Comparison of ENCODE assay signal across 7 cellular contexts in the genomic region with DNA sequence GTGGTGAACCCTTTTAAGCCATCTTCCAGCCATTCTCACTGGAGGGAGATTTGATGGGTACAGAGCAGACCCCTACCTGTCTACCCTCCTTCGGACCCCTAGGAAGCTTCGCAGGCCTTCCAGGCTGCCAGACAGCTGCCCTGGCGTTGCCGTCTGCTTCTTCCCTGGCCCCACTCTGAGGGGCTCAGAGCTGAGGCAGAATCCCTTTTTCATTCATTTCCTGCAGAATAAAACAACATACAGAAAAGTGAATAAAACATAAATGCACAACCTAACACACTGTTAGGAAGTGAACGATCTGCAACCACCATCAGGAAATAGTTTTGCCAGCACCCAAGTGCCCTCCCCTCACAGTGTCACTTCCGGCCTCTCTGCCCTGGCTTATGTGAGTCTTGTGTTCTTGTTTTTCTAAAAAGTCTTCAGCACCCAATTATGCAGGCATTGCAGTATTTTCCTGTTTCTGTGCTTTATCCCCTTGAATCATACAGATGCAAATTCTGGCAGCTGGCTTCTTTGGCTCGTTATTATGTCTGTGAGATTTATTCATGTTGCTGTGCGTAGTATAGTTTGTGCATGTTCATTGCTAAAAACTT. TPM values are rescaled to one million over a fixed set of nuclear protein-coding genes. Genes with fewer than 3 reads are reported as not detected.
DNase-seq lines count a peak whose midpoint lies in the region; ATAC-seq, FAIRE-seq and TF ChIP-seq lines count a peak whose summit lies in the region.

No MANE protein-coding gene starts in this region.

- H3K27ac ChIP-seq in fibroblast of lung (ENCODE audit: insufficient read depth, low read length) (peak overlapping the region; percentile 43), pancreas (peak overlapping the region in 1 of 4 donors; percentile 28), urinary bladder (ENCODE audit: low read depth) (peak overlapping the region; percentile 11)

- H4K20me1 ChIP-seq in fibroblast of lung (ENCODE audit: control insufficient read depth, extremely low read depth, insufficient read depth, low read length) = no peaks in the 10 kb centered on the region

- in situ Hi-C loops in GM13976 (cut with MboI; ENCODE audit: low sequenced_read_pairs, unreplicated experiment) = no loop called here

- H3K4me3 ChIP-seq in fibroblast of lung (replicated peaks in 1 of 4; ENCODE audit: control extremely low read depth in 1 of 4, insufficient read depth in 1 of 4, low read depth in 3 of 4, low read length in 4 of 4) = peak overlapping the region in 2 of 4 experiments; percentile 5 to 37
- H3K4me3 ChIP-seq in pancreas = no peak overlapping the region
- no peak overlapping the region for H3K4me3 ChIP-seq in urinary bladder (ENCODE audit: low read depth, low read length)

- peaks cover 1% of the 10 kb centered on the region for H3K79me2 ChIP-seq in fibroblast of lung (ENCODE audit: control insufficient read depth, insufficient read depth, low read length)

- no peaks in the 10 kb centered on the region for H3K9me3 ChIP-seq in fibroblast of lung (ENCODE audit: control insufficient read depth, insufficient read depth, low read depth, low read length)
- H3K9me3 ChIP-seq in pancreas = no peaks in the 10 kb centered on the region

- intact Hi-C loops in pancreas (cut with DNase I) = no loop called here

- WGBS in pancreas, 2 donors = 67 to 69% methylated on average over 8 of the region's 8 CpGs
- 39% methylated on average over 8 of the region's 8 CpGs for WGBS in urinary bladder

- H2AFZ ChIP-seq in fibroblast of lung (ENCODE audit: low read length) = peak overlapping the region; percentile 63

- H3K27me3 ChIP-seq in fibroblast of lung (ENCODE audit: control insufficient read depth, insufficient read depth, low read length) (no peaks in the 10 kb centered on the region), pancreas (no peaks in the 10 kb centered on the region)

- H3K4me1 ChIP-seq in fibroblast of lung (ENCODE audit: control insufficient read depth, extremely low read depth, insufficient read depth, low read length) (peaks cover 9% of the 10 kb centered on the region), pancreas (peaks cover 0 to 10% (median 5%) of the 10 kb centered on the region in 3 donors), urinary bladder (ENCODE audit: insufficient read depth) (peaks cover 2% of the 10 kb centered on the region)

- TF ChIP-seq CTCF in fibroblast of lung (conservative IDR thresholded peaks at IDR 0.05 in 1 of 2, IDR thresholded peaks at IDR 0.05 in 1 of 2; ENCODE audit: low read depth in 1 of 2, low read length in 2 of 2) (no peak), pancreas (IDR thresholded peaks at IDR 0.05) (no peak), GM13976 (IDR thresholded peaks at IDR 0.05; ENCODE audit: borderline replicate concordance, control extremely low read depth, extremely low read depth, insufficient read depth, missing control alignments) (no peak)

- ATAC-seq in pancreas = peak in 3 of 4 donors; percentile 30 to 68 (median 53)

- H3K4me2 ChIP-seq in fibroblast of lung (ENCODE audit: extremely low read depth, insufficient read depth, low read length) = peak overlapping the region; percentile 75

- no peak overlapping the region for H3K9ac ChIP-seq in fibroblast of lung (ENCODE audit: insufficient read depth, low read length)

- peaks cover 10% of the 10 kb centered on the region for H3K36me3 ChIP-seq in fibroblast of lung (ENCODE audit: control insufficient read depth, insufficient read depth, low read length)
- peaks cover 0 to 7% (median 3%) of the 10 kb centered on the region in 3 donors for H3K36me3 ChIP-seq in pancreas
- no peaks in the 10 kb centered on the region for H3K36me3 ChIP-seq in urinary bladder (ENCODE audit: insufficient read depth)

- FAIRE-seq in pancreas (lab: Jason Lieb, UNC) (no peak), urothelium cell line (lab: Jason Lieb, UNC) (no peak)

- peak; percentile 85 for DNase-seq in MV-4-11 (lab: John Stamatoyannopoulos, UW)
- peak; percentile 69 for DNase-seq in activated CD8-positive, alpha-beta memory T cell treated with anti-CD3 and anti-CD28 coated beads, Interleukin-2, amount 50 U/mL, for 4 hours
- DNase-seq in fibroblast of lung (ENCODE audit: low read depth in 2 of 2) = peak; percentile 37 to 59
- peak in 1 of 6 donors; percentile 1 for DNase-seq in pancreas
- DNase-seq in urothelium cell line (ENCODE audit: low spot score) = no peak
- no peak for DNase-seq in GM13976 (ENCODE audit: low spot score)

RNA-seq across cellular contexts. Expression of gene ADD1, which starts 5.6 kb away (rescaled TPM):
- total RNA-seq in fibroblast of lung (123 and 164 TPM in 2 replicates), pancreas (100 to 1,000 TPM in 1 of 6 donors, 10 to 100 TPM in 5; 70.9 to 160 (median 86.2) TPM), urinary bladder (224 TPM)
- polyA plus RNA-seq in fibroblast of lung (171 and 211 TPM in 2 replicates), pancreas (100 to 1,000 TPM; 158 to 160 TPM), urinary bladder (277 TPM)
- 273 and 299 TPM in 2 replicates for polyA plus RNA-seq in fibroblast of lung (2012)
- 212 and 237 TPM in 2 replicates for polyA minus RNA-seq in fibroblast of lung (ENCODE audit: low replicate concordance)

RNA-seq across cellular contexts. Expression of gene SH3BP2, which starts 45.1 kb away (rescaled TPM):
- 8.6 and 9.5 TPM in 2 replicates for total RNA-seq in fibroblast of lung
- 10.0 and 14.1 TPM in 2 replicates for polyA plus RNA-seq in fibroblast of lung
- 9.9 and 13.4 TPM in 2 replicates for polyA plus RNA-seq in fibroblast of lung (2012)
- 46.6 and 98.6 TPM in 2 replicates for polyA minus RNA-seq in fibroblast of lung (ENCODE audit: low replicate concordance)
- 10 to 100 TPM; 12.3 to 54.6 (median 27.0) TPM for total RNA-seq in pancreas
- polyA plus RNA-seq in pancreas = 10 to 100 TPM; 16.2 to 56.5 TPM
- 26.0 TPM for total RNA-seq in urinary bladder
- 18.8 TPM for polyA plus RNA-seq in urinary bladder

Comparison
In these comparisons a context has a peak if more than half of its experiments do, and no peak if none do; other contexts are left out.
1. DNase-seq: peak in MV-4-11 (single experiment), activated CD8-positive, alpha-beta memory T cell treated with anti-CD3 and anti-CD28 coated beads, Interleukin-2, amount 50 U/mL, for 4 hours (single experiment) and fibroblast of lung (2 of 2); none in urothelium cell line (single experiment) and GM13976 (single experiment).